8 cellular contexts compared by ENCODE assay signal in genomic region chr6:33296797-33297405, GRCh38. TPM values are rescaled to one million over a fixed set of nuclear protein-coding genes. Genes with fewer than 3 reads are reported as not detected.
A peak's percentile ranks its signal among the peaks of the same experiment; 100 is the strongest.
DNase-seq lines count a peak whose midpoint lies in the region; ATAC-seq, FAIRE-seq and TF ChIP-seq lines count a peak whose summit lies in the region.

No MANE protein-coding gene starts in this region.

- peaks cover 0 to 14% of the 10 kb centered on the region in 2 donors for H3K36me3 Mint-ChIP-seq in naive B cell

- H3K36me3 ChIP-seq in KMS-11 (ENCODE audit: insufficient read depth) (no peaks in the 10 kb centered on the region), colonic mucosa (no peaks in the 10 kb centered on the region), BE2C (peaks cover 3% of the 10 kb centered on the region)

- peak overlapping the region in 4 of 6 donors; percentile 28 to 99 (median 86) for H3K27ac Mint-ChIP-seq in naive B cell

- H3K4me3 Mint-ChIP-seq in naive B cell: peak overlapping the region; percentile 95 to 100 (median 99)

- DNase-seq in A549 (ENCODE audit: low read depth in 1 of 2, low spot score in 1 of 2) (no peak), colonic mucosa (peak; percentile 20), naive B cell (no peak), BE2C (no peak), GM13977 (ENCODE audit: low spot score) (no peak)
- DNase-seq in central memory CD4-positive, alpha-beta T cell: no peak

- H3K4me2 ChIP-seq in A549 (peak overlapping the region; percentile 86), KMS-11 (peak overlapping the region; percentile 68; the same call in 1 of the 2 replicates)

- no peaks in the 10 kb centered on the region for H3K27me3 ChIP-seq in KMS-11 (ENCODE audit: insufficient read depth, low read depth)
- no peaks in the 10 kb centered on the region for H3K27me3 ChIP-seq in colonic mucosa
- H3K27me3 ChIP-seq in BE2C: no peaks in the 10 kb centered on the region

- CTCF ChIA-PET in A549 (lab: Yijun Ruan, JAX): interaction anchor here (0.6 to 3.1 kb wide), 6 partner anchors 8 to 414 kb away, joined by 3 to 12 read pairs (median 3); partner anchors contain the start of genes PFDN6, WDR46 and ZBTB22

- no peaks in the 10 kb centered on the region for H3K79me2 ChIP-seq in KMS-11 (ENCODE audit: insufficient read depth, low read depth)

- no peak for TF ChIP-seq CTCF in A549 (IDR thresholded peaks at IDR 0.05)
- TF ChIP-seq CTCF in KMS-11 (conservative IDR thresholded peaks at IDR 0.05; ENCODE audit: low read depth, low read length): no peak
- TF ChIP-seq CTCF in colonic mucosa (IDR thresholded peaks at IDR 0.05): no peak
- no peak for TF ChIP-seq CTCF in BE2C (IDR thresholded peaks at IDR 0.05; ENCODE audit: low read depth, low read length)
- no peak for TF ChIP-seq CTCF in GM13977 (IDR thresholded peaks at IDR 0.05; ENCODE audit: extremely low read depth, insufficient read depth, missing control alignments)

- intact Hi-C loops in colonic mucosa (cut with DNase I): no loop called here

- TF ChIP-seq RAD21 in A549 (conservative IDR thresholded peaks at IDR 0.05 in 1 of 2, IDR thresholded peaks at IDR 0.05 in 1 of 2): no peak

- H3K4me1 ChIP-seq in A549 (peaks cover 4% of the 10 kb centered on the region; the same call in 1 of the 3 replicates), KMS-11 (ENCODE audit: low read depth, poor library complexity, severe bottlenecking) (peaks cover 13% of the 10 kb centered on the region), colonic mucosa (peaks cover 9% of the 10 kb centered on the region), BE2C (no peaks in the 10 kb centered on the region; the same call in 1 of the 2 replicates)

- TF ChIP-seq EP300 in A549 (IDR thresholded peaks at IDR 0.05): no peak

- no peak for TF ChIP-seq POLR2A in A549 (IDR thresholded peaks at IDR 0.05; ENCODE audit: low read length)

- H3K27ac ChIP-seq in A549 (peak overlapping the region in 1 of 2 experiments; percentile 98; a peak in 3 of 6 replicates), KMS-11 (no peak overlapping the region), colonic mucosa (peak overlapping the region; percentile 98)

- in situ Hi-C loops in GM13977 (cut with MboI; ENCODE audit: low pct_unique_long_range_greater_than_20kb, low sequenced_read_pairs, unreplicated experiment): no loop called here

- no peak for ATAC-seq in A549
- ATAC-seq in naive B cell (ENCODE audit: low read depth in 2 of 2): no peak
- no peak for ATAC-seq in GM18517 (IDR thresholded peaks at IDR 0.05; ENCODE audit: unreplicated experiment)

- H3K4me3 ChIP-seq in A549 (no peak overlapping the region), KMS-11 (IDR thresholded peaks at IDR 0.05; ENCODE audit: insufficient read depth, low read depth, low read length) (no peak overlapping the region), colonic mucosa (peak overlapping the region; percentile 64), BE2C (ENCODE audit: low read depth, low read length) (no peak overlapping the region; the same call in 1 of the 2 replicates)

- H4K20me1 ChIP-seq in KMS-11 (ENCODE audit: insufficient read depth): no peaks in the 10 kb centered on the region

- H3K27me3 Mint-ChIP-seq in naive B cell: no peaks in the 10 kb centered on the region

- POLR2A ChIA-PET in A549 (lab: Yijun Ruan, JAX): interaction anchor here (1.1 to 1.6 kb wide), 3 partner anchors 20 to 25 kb away, joined by 4 to 10 read pairs (median 4); partner anchors contain the start of genes B3GALT4, RPS18, VPS52 and ZBTB22

- peaks cover 32 to 61% (median 47%) of the 10 kb centered on the region in 3 donors for H3K4me1 Mint-ChIP-seq in naive B cell

- no peak for FAIRE-seq in A549 (lab: Jason Lieb, UNC)

- H3K9me3 Mint-ChIP-seq in naive B cell: peaks cover 0 to 3% (median 0%) of the 10 kb centered on the region in 7 donors

- H3K9me3 ChIP-seq in A549 (no peaks in the 10 kb centered on the region), colonic mucosa (no peaks in the 10 kb centered on the region), BE2C (no peaks in the 10 kb centered on the region)

- no peak overlapping the region for H3K9ac ChIP-seq in KMS-11
- peak overlapping the region; percentile 62 to 74 for H3K9ac ChIP-seq in colonic mucosa (ENCODE audit: low read depth in 2 of 2, low read length in 2 of 2)

- no peak overlapping the region for H2AFZ ChIP-seq in KMS-11 (ENCODE audit: low read depth)

- 87% methylated on average over 8 of the region's 12 CpGs for WGBS in A549 (ENCODE audit: missing lambda C conversion rate)

TF ChIP-seq in A549, 52 proteins besides CTCF, POLR2A, EP300 and RAD21 (continues in another document):
- TF ChIP-seq MAZ (IDR thresholded peaks at IDR 0.05; ENCODE audit: borderline replicate concordance, low read depth, low read length): no peak
- no peak for TF ChIP-seq JUNB (IDR thresholded peaks at IDR 0.05)
- TF ChIP-seq GATA3 (IDR thresholded peaks at IDR 0.05; ENCODE audit: borderline replicate concordance): no peak
- peak; percentile 76 for TF ChIP-seq ZFP36 (IDR thresholded peaks at IDR 0.05; ENCODE audit: borderline replicate concordance, partially characterized antibody)
- 0 out of 2 replicates have a peak, but pooled peaks have one; percentile 32 for TF ChIP-seq KDM1A (IDR thresholded peaks at IDR 0.05; ENCODE audit: low read depth)

RNA-seq across cellular contexts. Expression of gene RGL2, which starts 1.8 kb away (rescaled TPM):
- polyA plus RNA-seq in A549 (2011; rRNA removed) (11.6 and 12.9 TPM in 2 replicates), A549 (2017; fragmentation: RNase III; extraction: RNeasy Plus Mini Kit Qiagen cat#74134 plus additional on column Dnase treatment) (9.6 to 13.9 TPM (median 12.9 TPM) in 3 replicates), naive B cell (ENCODE audit: low read depth in 6 of 6) (10 to 100 TPM; 15.5 to 39.0 (median 17.2) TPM)
- 8.7 and 10.9 TPM in 2 replicates for polyA plus RNA-seq in A549 (2012; cell fraction: cytosol; rRNA removed)
- 47.0 and 55.1 TPM in 2 replicates for polyA plus RNA-seq in A549 (2012; cell fraction: nucleus; rRNA removed)
- polyA minus RNA-seq in A549 (2011; rRNA and poly(A)+ RNA removed): 16.9 and 19.8 TPM in 2 replicates
- total RNA-seq in colonic mucosa: 10 to 100 TPM; 29.9 to 34.7 TPM
- 67.6 TPM for polyA plus RNA-seq in BE2C (2012; ENCODE audit: insufficient read depth, insufficient read length, low read depth)

RNA-seq across cellular contexts. Expression of gene PFDN6, which starts 7.5 kb away (rescaled TPM):
- polyA plus RNA-seq in A549 (2011; rRNA removed) (61.2 and 84.6 TPM in 2 replicates), A549 (2017; fragmentation: RNase III; extraction: RNeasy Plus Mini Kit Qiagen cat#74134 plus additional on column Dnase treatment) (117 to 138 TPM (median 120 TPM) in 3 replicates), naive B cell (ENCODE audit: low read depth in 6 of 6) (10 to 100 TPM; 29.4 to 47.8 (median 41.3) TPM)
- polyA plus RNA-seq in A549 (2012; cell fraction: cytosol; rRNA removed): 69.9 and 83.4 TPM in 2 replicates
- polyA plus RNA-seq in A549 (2012; cell fraction: nucleus; rRNA removed): 22.3 and 45.7 TPM in 2 replicates
- polyA minus RNA-seq in A549 (2011; rRNA and poly(A)+ RNA removed): 10.0 and 12.7 TPM in 2 replicates
- total RNA-seq in colonic mucosa: 10 to 100 TPM; 36.5 to 77.0 TPM
- 110 TPM for polyA plus RNA-seq in BE2C (2012; ENCODE audit: insufficient read depth, insufficient read length, low read depth)

RNA-seq across cellular contexts. Expression of gene WDR46, which starts 7.9 kb away (rescaled TPM):
- 35.1 TPM in 2 replicates for polyA plus RNA-seq in A549 (2011; rRNA removed)
- 59.0 and 62.6 TPM in 2 replicates for polyA plus RNA-seq in A549 (2012; cell fraction: cytosol; rRNA removed)
- polyA plus RNA-seq in A549 (2012; cell fraction: nucleus; rRNA removed): 95.1 and 106 TPM in 2 replicates
- polyA plus RNA-seq in A549 (2017; fragmentation: RNase III; extraction: RNeasy Plus Mini Kit Qiagen cat#74134 plus additional on column Dnase treatment): 88.4 to 91.2 TPM (median 89.6 TPM) in 3 replicates
- polyA minus RNA-seq in A549 (2011; rRNA and poly(A)+ RNA removed): 65.1 and 77.4 TPM in 2 replicates
- 10 to 100 TPM; 25.7 to 51.7 TPM for total RNA-seq in colonic mucosa
- polyA plus RNA-seq in naive B cell (ENCODE audit: low read depth in 6 of 6): 10 to 100 TPM; 50.5 to 78.0 (median 59.3) TPM
- polyA plus RNA-seq in BE2C (2012; ENCODE audit: insufficient read depth, insufficient read length, low read depth): 108 TPM

RNA-seq across cellular contexts. Expression of gene TAPBP, which starts 17.0 kb away (rescaled TPM):
- 16.8 and 17.1 TPM in 2 replicates for polyA plus RNA-seq in A549 (2011; rRNA removed)
- 23.3 and 33.8 TPM in 2 replicates for polyA plus RNA-seq in A549 (2012; cell fraction: cytosol; rRNA removed)
- 57.4 and 67.0 TPM in 2 replicates for polyA plus RNA-seq in A549 (2012; cell fraction: nucleus; rRNA removed)
- 32.2 to 40.0 TPM (median 37.5 TPM) in 3 replicates for polyA plus RNA-seq in A549 (2017; fragmentation: RNase III; extraction: RNeasy Plus Mini Kit Qiagen cat#74134 plus additional on column Dnase treatment)
- polyA minus RNA-seq in A549 (2011; rRNA and poly(A)+ RNA removed): 21.7 and 26.9 TPM in 2 replicates
- total RNA-seq in colonic mucosa: 100 to 1,000 TPM; 204 to 235 TPM
- polyA plus RNA-seq in naive B cell (ENCODE audit: low read depth in 6 of 6): 100 to 1,000 TPM; 450 to 564 (median 508) TPM
- 8.3 TPM for polyA plus RNA-seq in BE2C (2012; ENCODE audit: insufficient read depth, insufficient read length, low read depth)

RNA-seq across cellular contexts. Expression of gene B3GALT4, which starts 20.0 kb away (rescaled TPM):
- polyA plus RNA-seq in A549 (2011; rRNA removed): 0.54 and 0.74 TPM in 2 replicates
- 0.20 and 0.45 TPM in 2 replicates for polyA plus RNA-seq in A549 (2012; cell fraction: cytosol; rRNA removed)
- polyA plus RNA-seq in A549 (2012; cell fraction: nucleus; rRNA removed): 0.40 and 0.49 TPM in 2 replicates
- polyA plus RNA-seq in A549 (2017; fragmentation: RNase III; extraction: RNeasy Plus Mini Kit Qiagen cat#74134 plus additional on column Dnase treatment): 0.24 to 0.41 TPM (median 0.27 TPM) in 3 replicates
- polyA minus RNA-seq in A549 (2011; rRNA and poly(A)+ RNA removed): 2.0 and 2.7 TPM in 2 replicates
- 10 to 100 TPM; 22.0 to 26.4 TPM for total RNA-seq in colonic mucosa
- 10 to 100 TPM; 18.3 to 31.6 (median 22.2) TPM for polyA plus RNA-seq in naive B cell (ENCODE audit: low read depth in 6 of 6)
- 1.3 TPM for polyA plus RNA-seq in BE2C (2012; ENCODE audit: insufficient read depth, insufficient read length, low read depth)
